Comparison of ENCODE assay signal across 8 cellular contexts in the genomic region with DNA sequence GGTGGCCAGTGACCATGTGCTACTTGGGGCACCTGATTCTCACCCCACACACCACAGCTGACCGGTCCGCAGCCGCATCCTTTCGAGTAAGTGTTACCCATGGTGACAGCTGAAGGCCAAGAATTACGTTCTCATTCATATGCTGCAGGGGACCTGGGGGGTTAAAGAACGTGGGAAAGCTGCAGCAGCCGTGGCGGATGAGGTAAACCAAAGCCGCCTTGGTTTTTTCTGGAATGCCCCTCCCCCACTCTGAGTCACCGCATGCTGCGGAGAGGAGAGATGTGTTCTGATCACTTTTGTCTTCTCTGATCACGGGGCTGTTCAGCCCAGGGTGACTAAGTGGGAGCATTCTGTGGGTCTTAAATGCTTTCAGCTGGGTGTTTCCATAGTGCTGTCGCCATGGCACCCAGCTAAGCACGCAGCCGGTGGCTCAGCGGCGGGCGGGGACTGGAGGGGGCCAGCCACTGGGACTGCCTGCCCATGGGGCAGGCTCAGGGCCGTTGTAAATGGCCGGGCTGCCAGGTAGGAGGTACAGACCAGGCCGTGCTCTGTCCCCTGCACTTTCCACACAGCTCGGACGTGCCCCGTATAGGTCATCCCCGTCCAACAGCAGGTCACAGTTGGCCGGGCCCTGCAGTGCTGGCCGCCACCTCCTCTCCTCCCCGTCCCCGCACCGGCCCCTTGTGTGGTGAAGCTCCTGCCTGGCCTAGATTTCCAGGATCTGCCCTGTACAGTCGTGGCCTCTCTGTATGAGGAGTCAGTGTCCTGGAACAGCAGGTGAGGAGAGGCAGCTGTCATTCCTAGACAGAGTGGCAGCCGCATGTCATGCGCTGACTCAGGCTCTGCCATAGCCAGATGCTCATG.
A peak's percentile ranks its signal among the peaks of the same experiment; 100 is the strongest.
DNase-seq lines count a peak whose midpoint lies in the region; ATAC-seq lines count a peak whose summit lies in the region.

No MANE protein-coding gene starts in this region.

- peak overlapping the region; percentile 96 for H3K27ac Mint-ChIP-seq in T-helper 17 cell

- H3K36me3 ChIP-seq in aorta (ENCODE audit: control insufficient read depth in 1 of 2, insufficient read depth in 2 of 2, low read length in 1 of 2): no peaks in the 10 kb centered on the region

- H3K4me1 ChIP-seq in aorta (ENCODE audit: control insufficient read depth in 1 of 2, insufficient read depth in 2 of 2, low read length in 2 of 2): no peaks in the 10 kb centered on the region

- H3K27me3 Mint-ChIP-seq in T-helper 17 cell: no peaks in the 10 kb centered on the region

- DNase-seq in D341Med (ENCODE audit: low spot score) (peak; percentile 93), NCI-H1105 (lab: John Stamatoyannopoulos, UW) (peak; percentile 27), T-helper 17 cell (peak; percentile 57 to 88 (median 85)), hypothalamus (lab: John Stamatoyannopoulos, UW) (peak in 48 of 51 donors; percentile 29 to 94 (median 72)), sciatic nerve (ENCODE audit: low spot score) (peak; percentile 90), aorta (peak; percentile 86 to 93)

- H3K4me3 ChIP-seq in aorta (ENCODE audit: low read length in 2 of 2): no peak overlapping the region

- 20 to 30% methylated on average over 33 of the region's 33 CpGs for WGBS in aorta, 2 donors

- intact Hi-C loops in sciatic nerve (cut with DNase I) (loop anchor here (5.0 kb wide), 2 partner anchors 63 to 103 kb away; a partner anchor contains a TSS), aorta (cut with DNase I) (no loop called here)

- H3K9me3 ChIP-seq in T-helper 17 cell (ENCODE audit: control insufficient read depth, low read length, poor library complexity, severe bottlenecking) (no peaks in the 10 kb centered on the region), aorta (ENCODE audit: control insufficient read depth, low read length) (no peaks in the 10 kb centered on the region)

- H3K27ac ChIP-seq in angular gyrus (ENCODE audit: low read depth, low read length): peak overlapping the region; percentile 94
- H3K27ac ChIP-seq in aorta (ENCODE audit: low read depth in 1 of 2, low read length in 2 of 2): no peak overlapping the region

- ATAC-seq in T-helper 17 cell (peak; percentile 95), sciatic nerve (peak; percentile 74), aorta (ENCODE audit: low FRiP score) (peak; percentile 66), HG02884 (IDR thresholded peaks at IDR 0.05; ENCODE audit: unreplicated experiment) (no peak)

- peak overlapping the region; percentile 77 for H3K4me3 Mint-ChIP-seq in T-helper 17 cell

- H3K36me3 Mint-ChIP-seq in T-helper 17 cell (ENCODE audit: low read depth): no peaks in the 10 kb centered on the region

- no peaks in the 10 kb centered on the region for H3K27me3 ChIP-seq in aorta (ENCODE audit: control insufficient read depth in 1 of 2, insufficient read depth in 2 of 2, low read length in 1 of 2)

- H3K4me1 Mint-ChIP-seq in T-helper 17 cell: peaks cover 34% of the 10 kb centered on the region

Comparison
In these comparisons a context has a peak if more than half of its experiments do, and no peak if none do; other contexts are left out.
1. DNase-seq: peak in every context shown above with its lines; median percentile 93 in D341Med; 90 in sciatic nerve; 90 in aorta; 85 in T-helper 17 cell; 72 in hypothalamus; 27 in NCI-H1105.